11 cellular contexts compared by ENCODE assay signal in the genomic region with DNA sequence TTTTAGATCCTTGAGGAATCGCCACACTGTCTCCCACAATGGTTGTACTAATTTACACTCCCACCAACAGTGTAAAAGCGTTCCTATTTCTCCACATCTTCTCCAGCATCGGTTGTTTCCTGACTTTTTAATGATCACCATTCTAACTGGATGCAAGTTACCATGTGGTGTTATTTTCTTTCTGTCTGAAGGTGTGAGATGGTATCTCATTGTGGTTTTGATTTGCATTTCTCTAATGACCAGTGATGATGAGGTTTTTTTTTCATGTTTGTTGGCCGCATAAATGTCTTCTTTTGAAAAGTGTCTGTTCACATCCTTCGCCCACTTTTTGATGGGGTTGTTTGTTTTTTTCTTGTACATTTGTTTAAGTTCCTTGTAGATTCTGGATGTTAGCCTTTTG. TPM values are rescaled to one million over a fixed set of nuclear protein-coding genes. Genes with fewer than 3 reads are reported as not detected.
A peak's percentile ranks its signal among the peaks of the same experiment; 100 is the strongest.
DNase-seq lines count a peak whose midpoint lies in the region; ATAC-seq and TF ChIP-seq lines count a peak whose summit lies in the region.
"Not testable (repeated sequence)": the region's sequence is repeated elsewhere in the genome, so short reads cannot be mapped to it uniquely, and the experiment has no call there.
"Had no signal": no experiment of that assay in that cellular context is flagged by ENCODE, and none has a peak within 500 bp of the region (broad histone marks: within the 10 kb centered on the region; RNA-seq: fewer than 3 reads in every experiment).

No MANE protein-coding gene starts in this region.

- H3K27me3 Mint-ChIP-seq in CD4-positive, alpha-beta T cell; T-helper 2 cell treated with Interferon-gamma antibody and Interleukin-4, amounts not matched to agents 5 μg/mL and 100 μg/mL, for 36 hours (ENCODE audit: low read depth); activated CD4-positive, alpha-beta T cell treated with anti-CD3 and anti-CD28 coated beads, Interleukin-2, amount 10 ng/mL, durations not matched to agents 24 days and 14 days; activated T-cell treated with anti-CD3 and anti-CD28 coated beads, Interleukin-2, amount 50 U/mL, for 72 hours (ENCODE audit: low read depth); activated T-helper 2 cell treated with anti-CD3 and anti-CD28 coated beads, Interferon-gamma antibody, Interleukin-2, Interleukin-4, amounts not matched to agents 10 μg/mL and 5 μg/mL and 100 μg/mL, durations not matched to agents 14 hours and 24 hours and 36 hours (ENCODE audit: low read depth); activated naive CD8-positive, alpha-beta T cell treated with anti-CD3 and anti-CD28 coated beads, Interleukin-2, amount 10 ng/mL, durations not matched to agents 7 days and 5 days; immature natural killer cell (ENCODE audit: low read depth in 3 of 3); natural killer cell treated with Interleukin-12 subunit alpha and Interleukin-12 subunit beta and Interleukin-15 and Interleukin-18, amount 100 ng/mL, for 72 hours: not testable (repeated sequence)

- not testable (repeated sequence) for ATAC-seq in CD4-positive, alpha-beta T cell (ENCODE audit: poor library complexity); activated T-cell treated with anti-CD3 and anti-CD28 coated beads, Interleukin-2, amount 50 U/mL, for 72 hours (replicated peaks in 1 of 2); activated naive CD8-positive, alpha-beta T cell treated with anti-CD3 and anti-CD28 coated beads, Interleukin-2, amount 10 ng/mL, durations not matched to agents 7 days and 5 days (ENCODE audit: low read depth)
- ATAC-seq in natural killer cell treated with Interleukin-12 subunit alpha and Interleukin-12 subunit beta and Interleukin-15 and Interleukin-18, amount 100 ng/mL, for 72 hours: peak; percentile 41 to 47

- not testable (repeated sequence) for DNase-seq in CD4-positive, alpha-beta T cell; T-helper 2 cell treated with Interferon-gamma antibody and Interleukin-4, amounts not matched to agents 5 μg/mL and 100 μg/mL, for 36 hours (ENCODE audit: low spot score); activated CD4-positive, alpha-beta T cell treated with anti-CD3 and anti-CD28 coated beads, Interleukin-2, amount 10 ng/mL, durations not matched to agents 24 days and 14 days; activated T-cell treated with anti-CD3 and anti-CD28 coated beads, Interleukin-2, amount 50 U/mL, for 72 hours; activated T-helper 2 cell treated with anti-CD3 and anti-CD28 coated beads, Interferon-gamma antibody, Interleukin-2, Interleukin-4, amounts not matched to agents 10 μg/mL and 5 μg/mL and 100 μg/mL, durations not matched to agents 14 hours and 24 hours and 36 hours (ENCODE audit: low spot score); activated naive CD8-positive, alpha-beta T cell treated with anti-CD3 and anti-CD28 coated beads, Interleukin-2, amount 10 ng/mL, durations not matched to agents 7 days and 5 days; natural killer cell treated with Interleukin-12 subunit alpha and Interleukin-12 subunit beta and Interleukin-15 and Interleukin-18, amount 100 ng/mL, for 72 hours (ENCODE audit: low spot score)
- DNase-seq in immature natural killer cell: peak; percentile 45 to 61 (median 55)

- H3K4me3 Mint-ChIP-seq in CD4-positive, alpha-beta T cell; activated CD4-positive, alpha-beta T cell treated with anti-CD3 and anti-CD28 coated beads, Interleukin-2, amount 10 ng/mL, durations not matched to agents 24 days and 14 days; activated T-helper 2 cell treated with anti-CD3 and anti-CD28 coated beads, Interferon-gamma antibody, Interleukin-2, Interleukin-4, amounts not matched to agents 10 μg/mL and 5 μg/mL and 100 μg/mL, durations not matched to agents 14 hours and 24 hours and 36 hours (ENCODE audit: low read depth); activated naive CD8-positive, alpha-beta T cell treated with anti-CD3 and anti-CD28 coated beads, Interleukin-2, amount 10 ng/mL, durations not matched to agents 7 days and 5 days: not testable (repeated sequence)
- H3K4me3 Mint-ChIP-seq in T-helper 2 cell treated with Interferon-gamma antibody and Interleukin-4, amounts not matched to agents 5 μg/mL and 100 μg/mL, for 36 hours: peak overlapping the region; percentile 16
- H3K4me3 Mint-ChIP-seq in activated T-cell treated with anti-CD3 and anti-CD28 coated beads, Interleukin-2, amount 50 U/mL, for 72 hours: peak overlapping the region; percentile 11 to 19
- peak overlapping the region; percentile 66 to 85 (median 77) for H3K4me3 Mint-ChIP-seq in immature natural killer cell
- H3K4me3 Mint-ChIP-seq in natural killer cell treated with Interleukin-12 subunit alpha and Interleukin-12 subunit beta and Interleukin-15 and Interleukin-18, amount 100 ng/mL, for 72 hours: peak overlapping the region; percentile 85

- CTCF ChIA-PET in CD4-positive, alpha-beta T cell (lab: Charles Lee): not testable (repeated sequence)

- peaks cover 56% of the 10 kb centered on the region for H3K36me3 Mint-ChIP-seq in CD4-positive, alpha-beta T cell (ENCODE audit: low read depth)
- peaks cover 83% of the 10 kb centered on the region for H3K36me3 Mint-ChIP-seq in T-helper 2 cell treated with Interferon-gamma antibody and Interleukin-4, amounts not matched to agents 5 μg/mL and 100 μg/mL, for 36 hours (ENCODE audit: low read depth)
- peaks cover 63% of the 10 kb centered on the region for H3K36me3 Mint-ChIP-seq in activated CD4-positive, alpha-beta T cell treated with anti-CD3 and anti-CD28 coated beads, Interleukin-2, amount 10 ng/mL, durations not matched to agents 24 days and 14 days (ENCODE audit: low read depth)
- peaks cover 25 to 38% of the 10 kb centered on the region in 2 donors for H3K36me3 Mint-ChIP-seq in activated T-cell treated with anti-CD3 and anti-CD28 coated beads, Interleukin-2, amount 50 U/mL, for 72 hours (ENCODE audit: insufficient read depth in 2 of 2)
- H3K36me3 Mint-ChIP-seq in activated T-helper 2 cell treated with anti-CD3 and anti-CD28 coated beads, Interferon-gamma antibody, Interleukin-2, Interleukin-4, amounts not matched to agents 10 μg/mL and 5 μg/mL and 100 μg/mL, durations not matched to agents 14 hours and 24 hours and 36 hours (ENCODE audit: low read depth): peaks cover 85% of the 10 kb centered on the region
- peaks cover 53% of the 10 kb centered on the region for H3K36me3 Mint-ChIP-seq in activated naive CD8-positive, alpha-beta T cell treated with anti-CD3 and anti-CD28 coated beads, Interleukin-2, amount 10 ng/mL, durations not matched to agents 7 days and 5 days
- peaks cover 50 to 71% (median 57%) of the 10 kb centered on the region in 3 donors for H3K36me3 Mint-ChIP-seq in immature natural killer cell
- peaks cover 72% of the 10 kb centered on the region for H3K36me3 Mint-ChIP-seq in natural killer cell treated with Interleukin-12 subunit alpha and Interleukin-12 subunit beta and Interleukin-15 and Interleukin-18, amount 100 ng/mL, for 72 hours

- not testable (repeated sequence) for H3K27ac ChIP-seq in CD4-positive, alpha-beta T cell (ENCODE audit: low read depth, low read length)

- POLR2A ChIA-PET in CD4-positive, alpha-beta T cell (lab: Charles Lee); activated naive CD8-positive, alpha-beta T cell treated with anti-CD3 and anti-CD28 coated beads, Interleukin-2, amount 10 ng/mL, durations not matched to agents 7 days and 5 days (lab: Charles Lee): not testable (repeated sequence)

- not testable (repeated sequence) for H3K9me3 ChIP-seq in CD4-positive, alpha-beta T cell (ENCODE audit: control insufficient read depth, low read length)

- not testable (repeated sequence) for H3K27me3 ChIP-seq in CD4-positive, alpha-beta T cell (ENCODE audit: control insufficient read depth, insufficient read depth, low read length)

- H3K4me1 Mint-ChIP-seq in CD4-positive, alpha-beta T cell (ENCODE audit: low read depth): peaks cover 28% of the 10 kb centered on the region
- H3K4me1 Mint-ChIP-seq in T-helper 2 cell treated with Interferon-gamma antibody and Interleukin-4, amounts not matched to agents 5 μg/mL and 100 μg/mL, for 36 hours (ENCODE audit: low read depth): peaks cover 65% of the 10 kb centered on the region
- peaks cover 66% of the 10 kb centered on the region for H3K4me1 Mint-ChIP-seq in activated CD4-positive, alpha-beta T cell treated with anti-CD3 and anti-CD28 coated beads, Interleukin-2, amount 10 ng/mL, durations not matched to agents 24 days and 14 days
- H3K4me1 Mint-ChIP-seq in activated T-cell treated with anti-CD3 and anti-CD28 coated beads, Interleukin-2, amount 50 U/mL, for 72 hours (ENCODE audit: low read depth): peaks cover 84% of the 10 kb centered on the region
- peaks cover 81% of the 10 kb centered on the region for H3K4me1 Mint-ChIP-seq in activated T-helper 2 cell treated with anti-CD3 and anti-CD28 coated beads, Interferon-gamma antibody, Interleukin-2, Interleukin-4, amounts not matched to agents 10 μg/mL and 5 μg/mL and 100 μg/mL, durations not matched to agents 14 hours and 24 hours and 36 hours (ENCODE audit: low read depth)
- peaks cover 14% of the 10 kb centered on the region for H3K4me1 Mint-ChIP-seq in activated naive CD8-positive, alpha-beta T cell treated with anti-CD3 and anti-CD28 coated beads, Interleukin-2, amount 10 ng/mL, durations not matched to agents 7 days and 5 days
- H3K4me1 Mint-ChIP-seq in immature natural killer cell: peaks cover 93 to 100% of the 10 kb centered on the region in 2 donors
- peaks cover 89 to 97% of the 10 kb centered on the region in 2 donors for H3K4me1 Mint-ChIP-seq in natural killer cell treated with Interleukin-12 subunit alpha and Interleukin-12 subunit beta and Interleukin-15 and Interleukin-18, amount 100 ng/mL, for 72 hours (ENCODE audit: low read depth in 2 of 2)

- peaks cover 19% of the 10 kb centered on the region for H3K9me3 Mint-ChIP-seq in CD4-positive, alpha-beta T cell
- H3K9me3 Mint-ChIP-seq in T-helper 2 cell treated with Interferon-gamma antibody and Interleukin-4, amounts not matched to agents 5 μg/mL and 100 μg/mL, for 36 hours: peaks cover 52% of the 10 kb centered on the region
- peaks cover 40% of the 10 kb centered on the region for H3K9me3 Mint-ChIP-seq in activated CD4-positive, alpha-beta T cell treated with anti-CD3 and anti-CD28 coated beads, Interleukin-2, amount 10 ng/mL, durations not matched to agents 24 days and 14 days
- not testable (repeated sequence) for H3K9me3 Mint-ChIP-seq in activated T-cell treated with anti-CD3 and anti-CD28 coated beads, Interleukin-2, amount 50 U/mL, for 72 hours
- peaks cover 65% of the 10 kb centered on the region for H3K9me3 Mint-ChIP-seq in activated T-helper 2 cell treated with anti-CD3 and anti-CD28 coated beads, Interferon-gamma antibody, Interleukin-2, Interleukin-4, amounts not matched to agents 10 μg/mL and 5 μg/mL and 100 μg/mL, durations not matched to agents 14 hours and 24 hours and 36 hours
- H3K9me3 Mint-ChIP-seq in activated naive CD8-positive, alpha-beta T cell treated with anti-CD3 and anti-CD28 coated beads, Interleukin-2, amount 10 ng/mL, durations not matched to agents 7 days and 5 days: peaks cover 29% of the 10 kb centered on the region
- peaks cover 8 to 39% (median 32%) of the 10 kb centered on the region in 6 donors for H3K9me3 Mint-ChIP-seq in immature natural killer cell
- peaks cover 13% of the 10 kb centered on the region for H3K9me3 Mint-ChIP-seq in natural killer cell treated with Interleukin-12 subunit alpha and Interleukin-12 subunit beta and Interleukin-15 and Interleukin-18, amount 100 ng/mL, for 72 hours

- intact Hi-C loops in CD4-positive, alpha-beta T cell (cut with DNase I, micrococcal nuclease); activated CD4-positive, alpha-beta T cell treated with anti-CD3 and anti-CD28 coated beads, Interleukin-2, amount 10 ng/mL, durations not matched to agents 24 days and 14 days (cut with micrococcal nuclease); activated T-helper 2 cell treated with anti-CD3 and anti-CD28 coated beads, Interferon-gamma antibody, Interleukin-2, Interleukin-4, amounts not matched to agents 10 μg/mL and 5 μg/mL and 100 μg/mL, durations not matched to agents 14 hours and 24 hours and 36 hours (cut with micrococcal nuclease): not testable (repeated sequence)

- peak overlapping the region; percentile 36 for H3K27ac Mint-ChIP-seq in CD4-positive, alpha-beta T cell
- H3K27ac Mint-ChIP-seq in T-helper 2 cell treated with Interferon-gamma antibody and Interleukin-4, amounts not matched to agents 5 μg/mL and 100 μg/mL, for 36 hours: peak overlapping the region; percentile 48
- peak overlapping the region; percentile 47 for H3K27ac Mint-ChIP-seq in activated CD4-positive, alpha-beta T cell treated with anti-CD3 and anti-CD28 coated beads, Interleukin-2, amount 10 ng/mL, durations not matched to agents 24 days and 14 days
- H3K27ac Mint-ChIP-seq in activated T-cell treated with anti-CD3 and anti-CD28 coated beads, Interleukin-2, amount 50 U/mL, for 72 hours: peak overlapping the region; percentile 86
- peak overlapping the region; percentile 55 for H3K27ac Mint-ChIP-seq in activated T-helper 2 cell treated with anti-CD3 and anti-CD28 coated beads, Interferon-gamma antibody, Interleukin-2, Interleukin-4, amounts not matched to agents 10 μg/mL and 5 μg/mL and 100 μg/mL, durations not matched to agents 14 hours and 24 hours and 36 hours
- peak overlapping the region; percentile 19 for H3K27ac Mint-ChIP-seq in activated naive CD8-positive, alpha-beta T cell treated with anti-CD3 and anti-CD28 coated beads, Interleukin-2, amount 10 ng/mL, durations not matched to agents 7 days and 5 days
- H3K27ac Mint-ChIP-seq in immature natural killer cell: peak overlapping the region; percentile 72 to 97 (median 94)
- peak overlapping the region; percentile 96 to 97 for H3K27ac Mint-ChIP-seq in natural killer cell treated with Interleukin-12 subunit alpha and Interleukin-12 subunit beta and Interleukin-15 and Interleukin-18, amount 100 ng/mL, for 72 hours

- not testable (repeated sequence) for TF ChIP-seq CTCF in CD4-positive, alpha-beta T cell (IDR thresholded peaks at IDR 0.05)

RNA-seq across cellular contexts. Expression of a gene that starts 20.4 kb away (rescaled TPM):
- 10 to 100 TPM; 27.5 to 30.3 TPM for total RNA-seq in CD4-positive, alpha-beta T cell
- 17.6 and 17.8 TPM in 2 replicates for total RNA-seq in activated CD4-positive, alpha-beta T cell treated with anti-CD3 and anti-CD28 coated beads, Interleukin-2, amount 10 ng/mL, durations not matched to agents 24 days and 14 days
- 10 to 100 TPM; 18.8 to 23.5 TPM for total RNA-seq in activated T-cell treated with anti-CD3 and anti-CD28 coated beads, Interleukin-2, amount 50 U/mL, for 72 hours
- total RNA-seq in activated T-helper 2 cell treated with anti-CD3 and anti-CD28 coated beads, Interferon-gamma antibody, Interleukin-2, Interleukin-4, amounts not matched to agents 10 μg/mL and 5 μg/mL and 100 μg/mL, durations not matched to agents 14 hours and 24 hours and 36 hours: 33.4 and 33.5 TPM in 2 replicates
- 10 to 100 TPM; 19.4 to 26.8 TPM for total RNA-seq in activated naive CD8-positive, alpha-beta T cell treated with anti-CD3 and anti-CD28 coated beads, Interleukin-2, amount 10 ng/mL, durations not matched to agents 7 days and 5 days
- 100 to 1,000 TPM; 288 to 385 (median 331) TPM for polyA plus RNA-seq in immature natural killer cell
- 100 to 1,000 TPM; 108 to 136 TPM for total RNA-seq in natural killer cell treated with Interleukin-12 subunit alpha and Interleukin-12 subunit beta and Interleukin-15 and Interleukin-18, amount 100 ng/mL, for 72 hours
- total RNA-seq: Caco-2, Calu3 had no signal
- polyA plus RNA-seq: BJ had no signal

Comparison
In these comparisons a context has a peak if more than half of its experiments do, and no peak if none do; other contexts are left out.
1. H3K27ac Mint-ChIP-seq: peak in every context shown above with its lines; median percentile 96 in natural killer cell treated with Interleukin-12 subunit alpha and Interleukin-12 subunit beta and Interleukin-15 and Interleukin-18, amount 100 ng/mL, for 72 hours; 94 in immature natural killer cell; 86 in activated T-cell treated with anti-CD3 and anti-CD28 coated beads, Interleukin-2, amount 50 U/mL, for 72 hours; 55 in activated T-helper 2 cell treated with anti-CD3 and anti-CD28 coated beads, Interferon-gamma antibody, Interleukin-2, Interleukin-4, amounts not matched to agents 10 μg/mL and 5 μg/mL and 100 μg/mL, durations not matched to agents 14 hours and 24 hours and 36 hours; 48 in T-helper 2 cell treated with Interferon-gamma antibody and Interleukin-4, amounts not matched to agents 5 μg/mL and 100 μg/mL, for 36 hours; 47 in activated CD4-positive, alpha-beta T cell treated with anti-CD3 and anti-CD28 coated beads, Interleukin-2, amount 10 ng/mL, durations not matched to agents 24 days and 14 days; 36 in CD4-positive, alpha-beta T cell; 19 in activated naive CD8-positive, alpha-beta T cell treated with anti-CD3 and anti-CD28 coated beads, Interleukin-2, amount 10 ng/mL, durations not matched to agents 7 days and 5 days.